ENCODE assay signal across 9 cellular contexts in the genomic region with DNA sequence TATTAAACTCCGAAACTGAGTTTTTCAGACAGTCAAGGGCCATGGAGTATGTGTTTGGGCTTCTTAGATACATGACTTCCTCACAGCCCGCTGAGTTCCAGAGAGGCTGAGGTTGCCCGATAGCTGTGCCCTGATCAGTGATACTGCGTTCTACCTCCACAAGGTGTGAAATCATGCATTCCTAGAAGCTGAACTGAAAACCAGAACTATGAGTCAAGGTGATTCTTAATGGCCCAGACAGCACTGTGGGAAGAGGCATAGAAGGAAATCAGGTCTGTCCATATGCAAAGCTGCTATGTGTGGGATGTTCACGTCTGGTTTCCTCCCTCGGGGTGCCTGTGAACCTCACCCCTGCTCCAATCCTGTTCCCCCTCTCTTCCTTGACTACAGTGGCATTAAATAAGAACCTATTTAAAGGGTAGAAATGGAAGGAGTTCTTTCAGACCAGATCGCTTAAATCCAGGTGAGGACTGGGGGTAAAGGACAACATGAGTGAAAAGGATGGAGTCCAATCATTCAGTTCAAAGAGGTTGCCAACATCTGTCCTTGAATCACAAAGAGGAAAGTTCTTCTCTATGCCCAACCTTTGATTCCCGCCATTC.
A peak's percentile ranks its signal among the peaks of the same experiment; 100 is the strongest.
DNase-seq lines count a peak whose midpoint lies in the region; ATAC-seq, FAIRE-seq and TF ChIP-seq lines count a peak whose summit lies in the region.
"Had no signal": no experiment of that assay in that cellular context is flagged by ENCODE, and none has a peak within 500 bp of the region (broad histone marks: within the 10 kb centered on the region; RNA-seq: fewer than 3 reads in every experiment).

No MANE protein-coding gene starts in this region.

- peak overlapping the region in 5 of 8 donors; percentile 39 to 79 (median 50) for H3K27ac ChIP-seq in spleen

- WGBS in spleen, 5 donors: 51 to 74% (median 69%) methylated on average over 8 of the region's 8 CpGs

- peaks cover 3% of the 10 kb centered on the region for H3K27me3 Mint-ChIP-seq in activated CD8-positive, alpha-beta T cell treated with anti-CD3 and anti-CD28 coated beads for 36 hours
- H3K27me3 Mint-ChIP-seq in glutamatergic neuron (ENCODE audit: unreplicated experiment): no peaks in the 10 kb centered on the region

- DNase-seq in GM19239 (ENCODE audit: insufficient read length, low spot score): no peak
- DNase-seq in activated CD8-positive, alpha-beta T cell treated with anti-CD3 and anti-CD28 coated beads for 36 hours: peak; percentile 69
- no peak for DNase-seq in spleen
- no peak for DNase-seq in glutamatergic neuron
- DNase-seq in DMS153 (lab: John Stamatoyannopoulos, UW): no peak
- DNase-seq in HEK293T (ENCODE audit: extremely low spot score): no peak
- no peak for DNase-seq in NCI-H187 (lab: John Stamatoyannopoulos, UW)

- H3K36me3 Mint-ChIP-seq in activated CD8-positive, alpha-beta T cell treated with anti-CD3 and anti-CD28 coated beads for 36 hours (ENCODE audit: low read depth): no peaks in the 10 kb centered on the region
- H3K36me3 Mint-ChIP-seq in glutamatergic neuron (ENCODE audit: unreplicated experiment): no peaks in the 10 kb centered on the region

- H3K36me3 ChIP-seq in spleen: no peaks in the 10 kb centered on the region

- intact Hi-C loops in activated CD8-positive, alpha-beta T cell treated with anti-CD3 and anti-CD28 coated beads for 36 hours (cut with micrococcal nuclease): loop anchor here (5.0 kb wide), 1 partner anchor 41 kb away; no protein-coding TSS in a partner anchor
- intact Hi-C loops in spleen (cut with DNase I; ENCODE audit: low total_unique reads): no loop called here

- no peaks in the 10 kb centered on the region for H3K9me3 ChIP-seq in spleen
- H3K9me3 ChIP-seq: SJSA1 had no signal

- no peak overlapping the region for H3K4me3 Mint-ChIP-seq in activated CD8-positive, alpha-beta T cell treated with anti-CD3 and anti-CD28 coated beads for 36 hours
- H3K4me3 Mint-ChIP-seq in glutamatergic neuron (ENCODE audit: unreplicated experiment): no peak overlapping the region

- peaks cover 1% of the 10 kb centered on the region for H3K9me3 Mint-ChIP-seq in activated CD8-positive, alpha-beta T cell treated with anti-CD3 and anti-CD28 coated beads for 36 hours
- no peaks in the 10 kb centered on the region for H3K9me3 Mint-ChIP-seq in glutamatergic neuron (ENCODE audit: unreplicated experiment)

- H3K4me3 ChIP-seq in spleen: no peak overlapping the region
- H3K4me3 ChIP-seq: SJSA1 had no signal

- ATAC-seq in HG03060 (IDR thresholded peaks at IDR 0.05; ENCODE audit: low read depth, unreplicated experiment): peak; percentile 74
- peak; percentile 81 for ATAC-seq in activated CD8-positive, alpha-beta T cell treated with anti-CD3 and anti-CD28 coated beads for 36 hours

- H3K4me1 ChIP-seq in spleen: peaks cover 35 to 97% (median 62%) of the 10 kb centered on the region in 6 donors

- POLR2A ChIA-PET in activated CD8-positive, alpha-beta T cell treated with anti-CD3 and anti-CD28 coated beads for 36 hours (lab: Charles Lee): no interaction called here
- POLR2A ChIA-PET in HEK293T (lab: Yijun Ruan, JAX): no interaction called here

- CTCF ChIA-PET in activated CD8-positive, alpha-beta T cell treated with anti-CD3 and anti-CD28 coated beads for 36 hours (lab: Charles Lee): no interaction called here
- CTCF ChIA-PET in HEK293T (lab: Yijun Ruan, JAX): no interaction called here

- peak overlapping the region; percentile 66 for H3K27ac Mint-ChIP-seq in activated CD8-positive, alpha-beta T cell treated with anti-CD3 and anti-CD28 coated beads for 36 hours
- no peak overlapping the region for H3K27ac Mint-ChIP-seq in glutamatergic neuron (ENCODE audit: unreplicated experiment)

- no peak for TF ChIP-seq CTCF in activated CD8-positive, alpha-beta T cell treated with anti-CD3 and anti-CD28 coated beads for 36 hours (IDR thresholded peaks at IDR 0.05)
- TF ChIP-seq CTCF in spleen (IDR thresholded peaks at IDR 0.05 in 8 of 11, conservative IDR thresholded peaks at IDR 0.05 in 3 of 11): peak in 2 of 11 experiments; percentile 9 to 23
- TF ChIP-seq CTCF in glutamatergic neuron (IDR thresholded peaks at IDR 0.05; ENCODE audit: partially characterized antibody, unreplicated experiment): no peak

- H3K4me1 Mint-ChIP-seq in activated CD8-positive, alpha-beta T cell treated with anti-CD3 and anti-CD28 coated beads for 36 hours (ENCODE audit: low read depth): peaks cover 41% of the 10 kb centered on the region
- peaks cover 4% of the 10 kb centered on the region for H3K4me1 Mint-ChIP-seq in glutamatergic neuron (ENCODE audit: low read depth, unreplicated experiment)

- peak; percentile 97 for FAIRE-seq in GM19239 (lab: Jason Lieb, UNC)

- TF ChIP-seq POLR2A in spleen (IDR thresholded peaks at IDR 0.05): no peak

- no peaks in the 10 kb centered on the region for H3K27me3 ChIP-seq in spleen (replicated peaks in 1 of 7)
- H3K27me3 ChIP-seq: SJSA1 had no signal

TF ChIP-seq in HEK293T, 16 proteins besides CTCF, POLR2A, EP300 and RAD21:
- no peak for TF ChIP-seq FOXK2 (IDR thresholded peaks at IDR 0.05)
- TF ChIP-seq CTBP1 (IDR thresholded peaks at IDR 0.05; ENCODE audit: borderline replicate concordance): no peak
- TF ChIP-seq HDGF (IDR thresholded peaks at IDR 0.05; ENCODE audit: borderline replicate concordance): no peak
- TF ChIP-seq ELF4 (IDR thresholded peaks at IDR 0.05): no peak
- TF ChIP-seq L3MBTL2 (conservative IDR thresholded peaks at IDR 0.05): no peak
- no peak for TF ChIP-seq PKNOX1 (IDR thresholded peaks at IDR 0.05)
- no peak for TF ChIP-seq ARNT (IDR thresholded peaks at IDR 0.05)
- TF ChIP-seq FOXM1 (IDR thresholded peaks at IDR 0.05; ENCODE audit: borderline replicate concordance): no peak
- no peak for TF ChIP-seq LEF1 (IDR thresholded peaks at IDR 0.05; ENCODE audit: borderline replicate concordance)
- TF ChIP-seq NFRKB (IDR thresholded peaks at IDR 0.05): no peak
- TF ChIP-seq FOXA1 (IDR thresholded peaks at IDR 0.05): no peak
TF ChIP-seq in HEK293T: peak in this region for 0.
